ENCODE assay signal across 8 cellular contexts in genomic region chr4:157992038-157992706, GRCh38.
DNase-seq lines count a peak whose midpoint lies in the region; ATAC-seq and TF ChIP-seq lines count a peak whose summit lies in the region.

No MANE protein-coding gene starts in this region.

- H3K27me3 Mint-ChIP-seq in nephron (ENCODE audit: low read depth), result no peaks in the 10 kb centered on the region
- H3K27me3 Mint-ChIP-seq in activated T-helper 2 cell treated with anti-CD3 and anti-CD28 coated beads, Interferon-gamma antibody, Interleukin-2, Interleukin-4, amounts not matched to agents 10 μg/mL and 5 μg/mL and 100 μg/mL, durations not matched to agents 14 hours and 24 hours and 36 hours (ENCODE audit: low read depth), result no peaks in the 10 kb centered on the region

- H3K36me3 Mint-ChIP-seq in nephron (ENCODE audit: low read depth), result no peaks in the 10 kb centered on the region
- H3K36me3 Mint-ChIP-seq in activated T-helper 2 cell treated with anti-CD3 and anti-CD28 coated beads, Interferon-gamma antibody, Interleukin-2, Interleukin-4, amounts not matched to agents 10 μg/mL and 5 μg/mL and 100 μg/mL, durations not matched to agents 14 hours and 24 hours and 36 hours (ENCODE audit: low read depth), result no peaks in the 10 kb centered on the region

- peaks cover 19% of the 10 kb centered on the region for H3K4me1 Mint-ChIP-seq in nephron
- H3K4me1 Mint-ChIP-seq in activated T-helper 2 cell treated with anti-CD3 and anti-CD28 coated beads, Interferon-gamma antibody, Interleukin-2, Interleukin-4, amounts not matched to agents 10 μg/mL and 5 μg/mL and 100 μg/mL, durations not matched to agents 14 hours and 24 hours and 36 hours (ENCODE audit: low read depth), result no peaks in the 10 kb centered on the region

- ATAC-seq in GM21447 (IDR thresholded peaks at IDR 0.05; ENCODE audit: unreplicated experiment) (peak; percentile 51), HG03521 (IDR thresholded peaks at IDR 0.05; ENCODE audit: unreplicated experiment) (no peak)

- TF ChIP-seq CTCF in fibroblast of mammary gland (conservative IDR thresholded peaks at IDR 0.05; ENCODE audit: control insufficient read depth, insufficient read depth, low read depth, low read length), result peak; percentile 53
- peak; percentile 67 to 85 (median 79) for TF ChIP-seq CTCF in nephron (IDR thresholded peaks at IDR 0.05; ENCODE audit: unreplicated experiment in 3 of 3)

- peak; percentile 41 for DNase-seq in DMS114 treated with DMSO at 0.1 percent for 48 hours (lab: John Stamatoyannopoulos, UW; ENCODE audit: unreplicated experiment)
- DNase-seq in NCI-H1105 (lab: John Stamatoyannopoulos, UW), result peak; percentile 25
- peak; percentile 28 for DNase-seq in SW480 (ENCODE audit: low spot score)
- peak; percentile 88 for DNase-seq in fibroblast of mammary gland (ENCODE audit: low read depth)
- no peak for DNase-seq in activated T-helper 2 cell treated with anti-CD3 and anti-CD28 coated beads, Interferon-gamma antibody, Interleukin-2, Interleukin-4, amounts not matched to agents 10 μg/mL and 5 μg/mL and 100 μg/mL, durations not matched to agents 14 hours and 24 hours and 36 hours (ENCODE audit: low spot score)

- intact Hi-C loops in activated T-helper 2 cell treated with anti-CD3 and anti-CD28 coated beads, Interferon-gamma antibody, Interleukin-2, Interleukin-4, amounts not matched to agents 10 μg/mL and 5 μg/mL and 100 μg/mL, durations not matched to agents 14 hours and 24 hours and 36 hours (cut with micrococcal nuclease), result loop anchor here (2.0 kb wide), 2 partner anchors 181 to 263 kb away; partner anchors contain the start of gene GASK1B

- H3K4me3 ChIP-seq in fibroblast of mammary gland (ENCODE audit: control insufficient read depth, low read depth, low read length), result peak overlapping the region; percentile 50

- H3K27ac Mint-ChIP-seq in nephron, result peak overlapping the region; percentile 35 to 84 (median 42)
- H3K27ac Mint-ChIP-seq in activated T-helper 2 cell treated with anti-CD3 and anti-CD28 coated beads, Interferon-gamma antibody, Interleukin-2, Interleukin-4, amounts not matched to agents 10 μg/mL and 5 μg/mL and 100 μg/mL, durations not matched to agents 14 hours and 24 hours and 36 hours, result no peak overlapping the region

- H3K4me3 Mint-ChIP-seq in nephron, result peak overlapping the region in 2 of 3 experiments; percentile 41 to 45
- H3K4me3 Mint-ChIP-seq in activated T-helper 2 cell treated with anti-CD3 and anti-CD28 coated beads, Interferon-gamma antibody, Interleukin-2, Interleukin-4, amounts not matched to agents 10 μg/mL and 5 μg/mL and 100 μg/mL, durations not matched to agents 14 hours and 24 hours and 36 hours (ENCODE audit: low read depth), result no peak overlapping the region

- H3K9me3 Mint-ChIP-seq in nephron, result no peaks in the 10 kb centered on the region
- no peaks in the 10 kb centered on the region for H3K9me3 Mint-ChIP-seq in activated T-helper 2 cell treated with anti-CD3 and anti-CD28 coated beads, Interferon-gamma antibody, Interleukin-2, Interleukin-4, amounts not matched to agents 10 μg/mL and 5 μg/mL and 100 μg/mL, durations not matched to agents 14 hours and 24 hours and 36 hours
